ENCODE assay signal across 1 cellular context in genomic region chr7:102451371-102452054, GRCh38.
A peak's percentile ranks its signal among the peaks of the same experiment; 100 is the strongest.
TF ChIP-seq lines count a peak whose summit lies in the region.

No MANE protein-coding gene starts in this region.

TF ChIP-seq in HepG2, 621 proteins besides CTCF, POLR2A, EP300 and RAD21 (continues in another document):
- TF ChIP-seq AGO1 (IDR thresholded peaks at IDR 0.05; ENCODE audit: low read depth, low read length, poor library complexity, severe bottlenecking) (peak; percentile 44), ZNF546 (CRISPR knock-in tag; conservative IDR thresholded peaks at IDR 0.05) (no peak), CCAR2 (optimal IDR thresholded peaks at IDR 0.05; ENCODE audit: low read depth, low read length) (no peak), ZNF772 (CRISPR knock-in tag; IDR thresholded peaks at IDR 0.05) (0 out of 2 replicates have a peak, but pooled peaks have one; percentile 17), ZNF468 (CRISPR knock-in tag; IDR thresholded peaks at IDR 0.05) (no peak), YEATS4 (CRISPR knock-in tag; IDR thresholded peaks at IDR 0.05; ENCODE audit: borderline replicate concordance) (peak; percentile 49; the same call in 1 of the 2 replicates), ZBTB42 (CRISPR knock-in tag; IDR thresholded peaks at IDR 0.05) (no peak), DPF2 (CRISPR knock-in tag; IDR thresholded peaks at IDR 0.05; ENCODE audit: borderline replicate concordance, low read depth) (no peak), RBM39 (IDR thresholded peaks at IDR 0.05; ENCODE audit: low read depth, low read length, poor library complexity, severe bottlenecking) (peak; percentile 44), ZNF124 (CRISPR knock-in tag; IDR thresholded peaks at IDR 0.05) (0 out of 2 replicates have a peak, but pooled peaks have one; percentile 47), ZNF160 (CRISPR knock-in tag; IDR thresholded peaks at IDR 0.05) (no peak), ZNF737 (CRISPR knock-in tag; IDR thresholded peaks at IDR 0.05; ENCODE audit: borderline replicate concordance) (no peak), YY1 (IDR thresholded peaks at IDR 0.05; ENCODE audit: insufficient read depth, insufficient replicate concordance, low read depth, low read length) (peak; percentile 89), ZNF143 (CRISPR knock-in tag; IDR thresholded peaks at IDR 0.05) (peak; percentile 66), SRSF1 (optimal IDR thresholded peaks at IDR 0.05; ENCODE audit: low read depth, low read length) (peak; percentile 40), MXI1 (IDR thresholded peaks at IDR 0.05; ENCODE audit: borderline replicate concordance, low read depth, low read length) (peak; percentile 57; the same call in 1 of the 3 replicates), POLR2G (IDR thresholded peaks at IDR 0.05; ENCODE audit: low read depth, low read length) (peak; percentile 66), KAT8 (CRISPR knock-in tag; IDR thresholded peaks at IDR 0.05) (peak; percentile 51; the same call in 1 of the 2 replicates), TP53 (CRISPR knock-in tag; conservative IDR thresholded peaks at IDR 0.05) (peak; percentile 84), ZNF329 (CRISPR knock-in tag; IDR thresholded peaks at IDR 0.05; ENCODE audit: low read depth) (no peak), ZNF567 (CRISPR knock-in tag; IDR thresholded peaks at IDR 0.05; ENCODE audit: borderline replicate concordance) (no peak), ATF7-NPFF (CRISPR knock-in tag; IDR thresholded peaks at IDR 0.05; ENCODE audit: low read depth) (no peak), HOXD1 (CRISPR knock-in tag; IDR thresholded peaks at IDR 0.05) (0 out of 2 replicates have a peak, but pooled peaks have one; percentile 36), SKI (IDR thresholded peaks at IDR 0.05; ENCODE audit: partially characterized antibody) (no peak), ZNF777 (CRISPR knock-in tag; IDR thresholded peaks at IDR 0.05) (0 out of 2 replicates have a peak, but pooled peaks have one; percentile 29), PHF21A (CRISPR knock-in tag; IDR thresholded peaks at IDR 0.05) (peak; percentile 36; the same call in 1 of the 2 replicates), ZNF331 (CRISPR knock-in tag; IDR thresholded peaks at IDR 0.05) (0 out of 2 replicates have a peak, but pooled peaks have one; percentile 23), ZFY (CRISPR knock-in tag; IDR thresholded peaks at IDR 0.05) (peak; percentile 40; the same call in 1 of the 2 replicates), ZSCAN31 (CRISPR knock-in tag; IDR thresholded peaks at IDR 0.05; ENCODE audit: low read depth) (0 out of 2 replicates have a peak, but pooled peaks have one; percentile 41), MYC (CRISPR knock-in tag; IDR thresholded peaks at IDR 0.05; ENCODE audit: borderline replicate concordance) (peak; percentile 72), HOMEZ (CRISPR knock-in tag; IDR thresholded peaks at IDR 0.05; ENCODE audit: low read depth) (0 out of 2 replicates have a peak, but pooled peaks have one; percentile 18)
- TF ChIP-seq, protein P1, sequence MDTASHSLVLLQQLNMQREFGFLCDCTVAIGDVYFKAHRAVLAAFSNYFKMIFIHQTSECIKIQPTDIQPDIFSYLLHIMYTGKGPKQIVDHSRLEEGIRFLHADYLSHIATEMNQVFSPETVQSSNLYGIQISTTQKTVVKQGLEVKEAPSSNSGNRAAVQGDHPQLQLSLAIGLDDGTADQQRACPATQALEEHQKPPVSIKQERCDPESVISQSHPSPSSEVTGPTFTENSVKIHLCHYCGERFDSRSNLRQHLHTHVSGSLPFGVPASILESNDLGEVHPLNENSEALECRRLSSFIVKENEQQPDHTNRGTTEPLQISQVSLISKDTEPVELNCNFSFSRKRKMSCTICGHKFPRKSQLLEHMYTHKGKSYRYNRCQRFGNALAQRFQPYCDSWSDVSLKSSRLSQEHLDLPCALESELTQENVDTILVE (CRISPR knock-in tag; IDR thresholded peaks at IDR 0.05) = 0 out of 2 replicates have a peak, but pooled peaks have one; percentile 31
- TF ChIP-seq, protein P2, sequence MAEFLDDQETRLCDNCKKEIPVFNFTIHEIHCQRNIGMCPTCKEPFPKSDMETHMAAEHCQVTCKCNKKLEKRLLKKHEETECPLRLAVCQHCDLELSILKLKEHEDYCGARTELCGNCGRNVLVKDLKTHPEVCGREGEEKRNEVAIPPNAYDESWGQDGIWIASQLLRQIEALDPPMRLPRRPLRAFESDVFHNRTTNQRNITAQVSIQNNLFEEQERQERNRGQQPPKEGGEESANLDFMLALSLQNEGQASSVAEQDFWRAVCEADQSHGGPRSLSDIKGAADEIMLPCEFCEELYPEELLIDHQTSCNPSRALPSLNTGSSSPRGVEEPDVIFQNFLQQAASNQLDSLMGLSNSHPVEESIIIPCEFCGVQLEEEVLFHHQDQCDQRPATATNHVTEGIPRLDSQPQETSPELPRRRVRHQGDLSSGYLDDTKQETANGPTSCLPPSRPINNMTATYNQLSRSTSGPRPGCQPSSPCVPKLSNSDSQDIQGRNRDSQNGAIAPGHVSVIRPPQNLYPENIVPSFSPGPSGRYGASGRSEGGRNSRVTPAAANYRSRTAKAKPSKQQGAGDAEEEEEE (CRISPR knock-in tag; IDR thresholded peaks at IDR 0.05; ENCODE audit: borderline replicate concordance) = no peak
- TF ChIP-seq, protein P3, sequence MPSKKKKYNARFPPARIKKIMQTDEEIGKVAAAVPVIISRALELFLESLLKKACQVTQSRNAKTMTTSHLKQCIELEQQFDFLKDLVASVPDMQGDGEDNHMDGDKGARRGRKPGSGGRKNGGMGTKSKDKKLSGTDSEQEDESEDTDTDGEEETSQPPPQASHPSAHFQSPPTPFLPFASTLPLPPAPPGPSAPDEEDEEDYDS (CRISPR knock-in tag; IDR thresholded peaks at IDR 0.05) = peak; percentile 39; the same call in 1 of the 2 replicates
- TF ChIP-seq, protein P4, sequence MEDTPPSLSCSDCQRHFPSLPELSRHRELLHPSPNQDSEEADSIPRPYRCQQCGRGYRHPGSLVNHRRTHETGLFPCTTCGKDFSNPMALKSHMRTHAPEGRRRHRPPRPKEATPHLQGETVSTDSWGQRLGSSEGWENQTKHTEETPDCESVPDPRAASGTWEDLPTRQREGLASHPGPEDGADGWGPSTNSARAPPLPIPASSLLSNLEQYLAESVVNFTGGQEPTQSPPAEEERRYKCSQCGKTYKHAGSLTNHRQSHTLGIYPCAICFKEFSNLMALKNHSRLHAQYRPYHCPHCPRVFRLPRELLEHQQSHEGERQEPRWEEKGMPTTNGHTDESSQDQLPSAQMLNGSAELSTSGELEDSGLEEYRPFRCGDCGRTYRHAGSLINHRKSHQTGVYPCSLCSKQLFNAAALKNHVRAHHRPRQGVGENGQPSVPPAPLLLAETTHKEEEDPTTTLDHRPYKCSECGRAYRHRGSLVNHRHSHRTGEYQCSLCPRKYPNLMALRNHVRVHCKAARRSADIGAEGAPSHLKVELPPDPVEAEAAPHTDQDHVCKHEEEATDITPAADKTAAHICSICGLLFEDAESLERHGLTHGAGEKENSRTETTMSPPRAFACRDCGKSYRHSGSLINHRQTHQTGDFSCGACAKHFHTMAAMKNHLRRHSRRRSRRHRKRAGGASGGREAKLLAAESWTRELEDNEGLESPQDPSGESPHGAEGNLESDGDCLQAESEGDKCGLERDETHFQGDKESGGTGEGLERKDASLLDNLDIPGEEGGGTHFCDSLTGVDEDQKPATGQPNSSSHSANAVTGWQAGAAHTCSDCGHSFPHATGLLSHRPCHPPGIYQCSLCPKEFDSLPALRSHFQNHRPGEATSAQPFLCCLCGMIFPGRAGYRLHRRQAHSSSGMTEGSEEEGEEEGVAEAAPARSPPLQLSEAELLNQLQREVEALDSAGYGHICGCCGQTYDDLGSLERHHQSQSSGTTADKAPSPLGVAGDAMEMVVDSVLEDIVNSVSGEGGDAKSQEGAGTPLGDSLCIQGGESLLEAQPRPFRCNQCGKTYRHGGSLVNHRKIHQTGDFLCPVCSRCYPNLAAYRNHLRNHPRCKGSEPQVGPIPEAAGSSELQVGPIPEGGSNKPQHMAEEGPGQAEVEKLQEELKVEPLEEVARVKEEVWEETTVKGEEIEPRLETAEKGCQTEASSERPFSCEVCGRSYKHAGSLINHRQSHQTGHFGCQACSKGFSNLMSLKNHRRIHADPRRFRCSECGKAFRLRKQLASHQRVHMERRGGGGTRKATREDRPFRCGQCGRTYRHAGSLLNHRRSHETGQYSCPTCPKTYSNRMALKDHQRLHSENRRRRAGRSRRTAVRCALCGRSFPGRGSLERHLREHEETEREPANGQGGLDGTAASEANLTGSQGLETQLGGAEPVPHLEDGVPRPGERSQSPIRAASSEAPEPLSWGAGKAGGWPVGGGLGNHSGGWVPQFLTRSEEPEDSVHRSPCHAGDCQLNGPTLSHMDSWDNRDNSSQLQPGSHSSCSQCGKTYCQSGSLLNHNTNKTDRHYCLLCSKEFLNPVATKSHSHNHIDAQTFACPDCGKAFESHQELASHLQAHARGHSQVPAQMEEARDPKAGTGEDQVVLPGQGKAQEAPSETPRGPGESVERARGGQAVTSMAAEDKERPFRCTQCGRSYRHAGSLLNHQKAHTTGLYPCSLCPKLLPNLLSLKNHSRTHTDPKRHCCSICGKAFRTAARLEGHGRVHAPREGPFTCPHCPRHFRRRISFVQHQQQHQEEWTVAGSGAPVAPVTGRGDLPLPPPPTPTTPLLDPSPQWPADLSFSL (CRISPR knock-in tag; IDR thresholded peaks at IDR 0.05) = no peak
- TF ChIP-seq, protein P5, sequence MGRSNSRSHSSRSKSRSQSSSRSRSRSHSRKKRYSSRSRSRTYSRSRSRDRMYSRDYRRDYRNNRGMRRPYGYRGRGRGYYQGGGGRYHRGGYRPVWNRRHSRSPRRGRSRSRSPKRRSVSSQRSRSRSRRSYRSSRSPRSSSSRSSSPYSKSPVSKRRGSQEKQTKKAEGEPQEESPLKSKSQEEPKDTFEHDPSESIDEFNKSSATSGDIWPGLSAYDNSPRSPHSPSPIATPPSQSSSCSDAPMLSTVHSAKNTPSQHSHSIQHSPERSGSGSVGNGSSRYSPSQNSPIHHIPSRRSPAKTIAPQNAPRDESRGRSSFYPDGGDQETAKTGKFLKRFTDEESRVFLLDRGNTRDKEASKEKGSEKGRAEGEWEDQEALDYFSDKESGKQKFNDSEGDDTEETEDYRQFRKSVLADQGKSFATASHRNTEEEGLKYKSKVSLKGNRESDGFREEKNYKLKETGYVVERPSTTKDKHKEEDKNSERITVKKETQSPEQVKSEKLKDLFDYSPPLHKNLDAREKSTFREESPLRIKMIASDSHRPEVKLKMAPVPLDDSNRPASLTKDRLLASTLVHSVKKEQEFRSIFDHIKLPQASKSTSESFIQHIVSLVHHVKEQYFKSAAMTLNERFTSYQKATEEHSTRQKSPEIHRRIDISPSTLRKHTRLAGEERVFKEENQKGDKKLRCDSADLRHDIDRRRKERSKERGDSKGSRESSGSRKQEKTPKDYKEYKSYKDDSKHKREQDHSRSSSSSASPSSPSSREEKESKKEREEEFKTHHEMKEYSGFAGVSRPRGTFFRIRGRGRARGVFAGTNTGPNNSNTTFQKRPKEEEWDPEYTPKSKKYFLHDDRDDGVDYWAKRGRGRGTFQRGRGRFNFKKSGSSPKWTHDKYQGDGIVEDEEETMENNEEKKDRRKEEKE (IDR thresholded peaks at IDR 0.05) = no peak
- TF ChIP-seq, protein P6, sequence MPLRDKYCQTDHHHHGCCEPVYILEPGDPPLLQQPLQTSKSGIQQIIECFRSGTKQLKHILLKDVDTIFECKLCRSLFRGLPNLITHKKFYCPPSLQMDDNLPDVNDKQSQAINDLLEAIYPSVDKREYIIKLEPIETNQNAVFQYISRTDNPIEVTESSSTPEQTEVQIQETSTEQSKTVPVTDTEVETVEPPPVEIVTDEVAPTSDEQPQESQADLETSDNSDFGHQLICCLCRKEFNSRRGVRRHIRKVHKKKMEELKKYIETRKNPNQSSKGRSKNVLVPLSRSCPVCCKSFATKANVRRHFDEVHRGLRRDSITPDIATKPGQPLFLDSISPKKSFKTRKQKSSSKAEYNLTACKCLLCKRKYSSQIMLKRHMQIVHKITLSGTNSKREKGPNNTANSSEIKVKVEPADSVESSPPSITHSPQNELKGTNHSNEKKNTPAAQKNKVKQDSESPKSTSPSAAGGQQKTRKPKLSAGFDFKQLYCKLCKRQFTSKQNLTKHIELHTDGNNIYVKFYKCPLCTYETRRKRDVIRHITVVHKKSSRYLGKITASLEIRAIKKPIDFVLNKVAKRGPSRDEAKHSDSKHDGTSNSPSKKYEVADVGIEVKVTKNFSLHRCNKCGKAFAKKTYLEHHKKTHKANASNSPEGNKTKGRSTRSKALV (CRISPR knock-in tag; IDR thresholded peaks at IDR 0.05) = 0 out of 2 replicates have a peak, but pooled peaks have one; percentile 50
- TF ChIP-seq, protein P7, sequence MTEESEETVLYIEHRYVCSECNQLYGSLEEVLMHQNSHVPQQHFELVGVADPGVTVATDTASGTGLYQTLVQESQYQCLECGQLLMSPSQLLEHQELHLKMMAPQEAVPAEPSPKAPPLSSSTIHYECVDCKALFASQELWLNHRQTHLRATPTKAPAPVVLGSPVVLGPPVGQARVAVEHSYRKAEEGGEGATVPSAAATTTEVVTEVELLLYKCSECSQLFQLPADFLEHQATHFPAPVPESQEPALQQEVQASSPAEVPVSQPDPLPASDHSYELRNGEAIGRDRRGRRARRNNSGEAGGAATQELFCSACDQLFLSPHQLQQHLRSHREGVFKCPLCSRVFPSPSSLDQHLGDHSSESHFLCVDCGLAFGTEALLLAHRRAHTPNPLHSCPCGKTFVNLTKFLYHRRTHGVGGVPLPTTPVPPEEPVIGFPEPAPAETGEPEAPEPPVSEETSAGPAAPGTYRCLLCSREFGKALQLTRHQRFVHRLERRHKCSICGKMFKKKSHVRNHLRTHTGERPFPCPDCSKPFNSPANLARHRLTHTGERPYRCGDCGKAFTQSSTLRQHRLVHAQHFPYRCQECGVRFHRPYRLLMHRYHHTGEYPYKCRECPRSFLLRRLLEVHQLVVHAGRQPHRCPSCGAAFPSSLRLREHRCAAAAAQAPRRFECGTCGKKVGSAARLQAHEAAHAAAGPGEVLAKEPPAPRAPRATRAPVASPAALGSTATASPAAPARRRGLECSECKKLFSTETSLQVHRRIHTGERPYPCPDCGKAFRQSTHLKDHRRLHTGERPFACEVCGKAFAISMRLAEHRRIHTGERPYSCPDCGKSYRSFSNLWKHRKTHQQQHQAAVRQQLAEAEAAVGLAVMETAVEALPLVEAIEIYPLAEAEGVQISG (CRISPR knock-in tag; IDR thresholded peaks at IDR 0.05) = peak; percentile 67
- TF ChIP-seq, protein P8, sequence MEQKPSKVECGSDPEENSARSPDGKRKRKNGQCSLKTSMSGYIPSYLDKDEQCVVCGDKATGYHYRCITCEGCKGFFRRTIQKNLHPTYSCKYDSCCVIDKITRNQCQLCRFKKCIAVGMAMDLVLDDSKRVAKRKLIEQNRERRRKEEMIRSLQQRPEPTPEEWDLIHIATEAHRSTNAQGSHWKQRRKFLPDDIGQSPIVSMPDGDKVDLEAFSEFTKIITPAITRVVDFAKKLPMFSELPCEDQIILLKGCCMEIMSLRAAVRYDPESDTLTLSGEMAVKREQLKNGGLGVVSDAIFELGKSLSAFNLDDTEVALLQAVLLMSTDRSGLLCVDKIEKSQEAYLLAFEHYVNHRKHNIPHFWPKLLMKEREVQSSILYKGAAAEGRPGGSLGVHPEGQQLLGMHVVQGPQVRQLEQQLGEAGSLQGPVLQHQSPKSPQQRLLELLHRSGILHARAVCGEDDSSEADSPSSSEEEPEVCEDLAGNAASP (CRISPR knock-in tag; IDR thresholded peaks at IDR 0.05; ENCODE audit: borderline replicate concordance) = 0 out of 2 replicates have a peak, but pooled peaks have one; percentile 34
